In genomic region chr14:79180656-79181055, GRCh38 we compare ENCODE assay signal across 6 cellular contexts.
"Had no signal": no experiment of that assay in that cellular context is flagged by ENCODE, and none has a peak within 500 bp of the region (broad histone marks: within the 10 kb centered on the region; RNA-seq: fewer than 3 reads in every experiment).

No MANE protein-coding gene starts in this region.

- ATAC-seq: K562 had no signal

- FAIRE-seq: HTR-8/SVneo, K562 had no signal

- DNase-seq: IMR-90, KBM-7, KG1 had no signal

- H3K4me3 ChIP-seq: K562 had no signal

- H3K27ac ChIP-seq: HL-60 had no signal
